In genomic region chr2:218343591-218343990, GRCh38 we compare ENCODE assay signal across 18 cellular contexts. TPM values are rescaled to one million over a fixed set of nuclear protein-coding genes. Genes with fewer than 3 reads are reported as not detected.
DNase-seq lines count a peak whose midpoint lies in the region; ATAC-seq and TF ChIP-seq lines count a peak whose summit lies in the region.
"Had no signal": no experiment of that assay in that cellular context is flagged by ENCODE, and none has a peak within 500 bp of the region (broad histone marks: within the 10 kb centered on the region; RNA-seq: fewer than 3 reads in every experiment).

No MANE protein-coding gene starts in this region.

- intact Hi-C loops in left ventricle myocardium superior (cut with micrococcal nuclease) (no loop called here), sciatic nerve (cut with DNase I) (no loop called here)

- no peaks in the 10 kb centered on the region for H3K9me3 ChIP-seq in cardiac muscle cell (ENCODE audit: low read depth)
- H3K9me3 ChIP-seq: thyroid gland had no signal

- no peaks in the 10 kb centered on the region for H3K4me1 ChIP-seq in cardiac muscle cell (ENCODE audit: low read depth)
- H3K4me1 ChIP-seq: thyroid gland had no signal

- peaks cover 5% of the 10 kb centered on the region for H3K9me3 Mint-ChIP-seq in glutamatergic neuron (ENCODE audit: unreplicated experiment)
- H3K9me3 Mint-ChIP-seq: activated naive CD4-positive, alpha-beta T cell treated with anti-CD3 and anti-CD28 coated beads for 36 hours had no signal

- ATAC-seq in left ventricle myocardium superior (no peak), sciatic nerve (no peak)

- no peak overlapping the region for H3K4me3 ChIP-seq in cardiac muscle cell
- H3K4me3 ChIP-seq: skin epidermis, thyroid gland had no signal

- H3K36me3 ChIP-seq in cardiac muscle cell: no peaks in the 10 kb centered on the region

- H3K27me3 Mint-ChIP-seq in glutamatergic neuron (ENCODE audit: unreplicated experiment): peaks cover 8% of the 10 kb centered on the region

- no peaks in the 10 kb centered on the region for H3K36me3 Mint-ChIP-seq in glutamatergic neuron (ENCODE audit: unreplicated experiment)

- no peak overlapping the region for H3K4me3 Mint-ChIP-seq in glutamatergic neuron (ENCODE audit: unreplicated experiment)
- H3K4me3 Mint-ChIP-seq: activated naive CD4-positive, alpha-beta T cell treated with anti-CD3 and anti-CD28 coated beads for 36 hours had no signal

- peak overlapping the region; percentile 65 for H3K27ac ChIP-seq in cardiac muscle cell
- H3K27ac ChIP-seq: skin epidermis, thyroid gland had no signal

- DNase-seq in cardiac muscle cell (ENCODE audit: low read depth in 1 of 2, low spot score in 1 of 2) (peak in 1 of 2 donors; percentile 82), left ventricle myocardium superior (no peak), amniotic stem cell (lab: John Stamatoyannopoulos, UW) (peak; percentile 35), glutamatergic neuron (no peak), DMS 273 (lab: John Stamatoyannopoulos, UW; ENCODE audit: unreplicated experiment) (no peak), sciatic nerve (ENCODE audit: low spot score) (no peak), NCI-H1092 treated with DMSO at 0.1 percent for 48 hours (lab: John Stamatoyannopoulos, UW) (no peak), NCI-H2107 (lab: John Stamatoyannopoulos, UW) (no peak)
- DNase-seq: 8988T; activated naive CD4-positive, alpha-beta T cell treated with anti-CD3 and anti-CD28 coated beads for 36 hours; cortex of kidney; NCI-H446; T-helper 9 cell; thyroid gland had no signal

- H3K4me1 Mint-ChIP-seq in glutamatergic neuron (ENCODE audit: low read depth, unreplicated experiment): peaks cover 16% of the 10 kb centered on the region

- no peaks in the 10 kb centered on the region for H3K27me3 ChIP-seq in cardiac muscle cell
- H3K27me3 ChIP-seq: thyroid gland had no signal

- H3K27ac Mint-ChIP-seq in glutamatergic neuron (ENCODE audit: unreplicated experiment): peak overlapping the region; percentile 17
- H3K27ac Mint-ChIP-seq: activated naive CD4-positive, alpha-beta T cell treated with anti-CD3 and anti-CD28 coated beads for 36 hours had no signal

- TF ChIP-seq CTCF in cardiac muscle cell (IDR thresholded peaks at IDR 0.05; ENCODE audit: low read depth, low read length) (no peak), glutamatergic neuron (IDR thresholded peaks at IDR 0.05; ENCODE audit: partially characterized antibody, unreplicated experiment) (no peak)

RNA-seq across cellular contexts. Expression of gene CATIP, which starts 13.1 kb away (rescaled TPM):
- total RNA-seq in cardiac muscle cell: 2.0 and 5.5 TPM in 2 replicates
- polyA plus RNA-seq in cardiac muscle cell: 1.2 and 5.0 TPM in 2 replicates
- not detected for total RNA-seq in left ventricle myocardium superior
- total RNA-seq in glutamatergic neuron (ENCODE audit: unreplicated experiment): not detected
- total RNA-seq in sciatic nerve: not detected
- total RNA-seq: activated naive CD4-positive, alpha-beta T cell treated with anti-CD3 and anti-CD28 coated beads for 36 hours; HT1080; RPMI7951 had no signal
- polyA plus RNA-seq: neural cell had no signal

RNA-seq across cellular contexts. Expression of gene SLC11A1, which starts 38.5 kb away (rescaled TPM):
- total RNA-seq in cardiac muscle cell: 0.25 and 0.63 TPM in 2 replicates
- 0.81 and 1.1 TPM in 2 replicates for polyA plus RNA-seq in cardiac muscle cell
- 4.5 TPM for total RNA-seq in left ventricle myocardium superior
- total RNA-seq in glutamatergic neuron (ENCODE audit: unreplicated experiment): not detected
- 36.6 TPM for total RNA-seq in sciatic nerve
- total RNA-seq: activated naive CD4-positive, alpha-beta T cell treated with anti-CD3 and anti-CD28 coated beads for 36 hours had no signal
- polyA plus RNA-seq: neural cell had no signal

RNA-seq across cellular contexts. Expression of gene TMBIM1, which starts 51.3 kb away (rescaled TPM):
- total RNA-seq in cardiac muscle cell: 15.5 and 25.9 TPM in 2 replicates
- 18.8 and 41.2 TPM in 2 replicates for polyA plus RNA-seq in cardiac muscle cell
- total RNA-seq in left ventricle myocardium superior: 109 TPM
- total RNA-seq in glutamatergic neuron (ENCODE audit: unreplicated experiment): 1.8 TPM
- 211 TPM for total RNA-seq in sciatic nerve
- polyA plus RNA-seq: neural cell had no signal

RNA-seq across cellular contexts. Expression of gene CTDSP1, which starts 56.1 kb away (rescaled TPM):
- 147 and 179 TPM in 2 replicates for total RNA-seq in cardiac muscle cell
- 22.6 and 35.5 TPM in 2 replicates for polyA plus RNA-seq in cardiac muscle cell
- 113 TPM for total RNA-seq in left ventricle myocardium superior
- 9.7 TPM for total RNA-seq in glutamatergic neuron (ENCODE audit: unreplicated experiment)
- total RNA-seq in sciatic nerve: 148 TPM
